ENCODE assay signal across 1 cellular context in genomic region chr17:11391134-11391533, GRCh38.
TF ChIP-seq lines count a peak whose summit lies in the region.

No MANE protein-coding gene starts in this region.

TF ChIP-seq in GM23338, 12 proteins besides CTCF, POLR2A, EP300 and RAD21 (continued from another document):
- TF ChIP-seq REST (IDR thresholded peaks at IDR 0.05; ENCODE audit: unreplicated experiment) (no peak), NANOG (IDR thresholded peaks at IDR 0.05; ENCODE audit: borderline replicate concordance) (no peak)
TF ChIP-seq in GM23338: peak in this region for 0.
